14 cellular contexts compared by ENCODE assay signal in the genomic region with DNA sequence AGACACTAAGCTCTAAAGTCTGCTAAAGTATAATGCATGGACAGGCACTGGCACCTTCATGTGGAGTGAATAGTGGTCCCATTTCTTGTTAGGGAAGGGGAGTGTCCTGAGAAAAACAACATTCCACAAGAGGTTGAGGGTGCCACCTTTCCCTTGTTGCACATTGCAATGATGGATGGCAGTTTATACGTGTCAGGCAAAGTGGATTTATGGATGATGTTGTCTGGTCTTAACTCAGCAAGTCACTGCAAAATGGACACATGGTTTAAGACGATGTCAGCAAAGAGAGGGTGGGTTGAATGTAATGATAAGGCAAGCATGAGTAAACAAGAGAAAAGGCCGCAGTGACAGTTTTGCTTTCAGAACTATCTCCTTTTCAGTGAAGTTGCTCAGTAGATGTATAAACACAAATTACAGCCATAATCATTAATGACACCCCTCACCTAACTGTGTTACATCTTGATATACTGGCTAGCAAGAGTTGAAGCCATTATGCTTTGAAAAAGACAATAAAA.
DNase-seq lines count a peak whose midpoint lies in the region; ATAC-seq, FAIRE-seq and TF ChIP-seq lines count a peak whose summit lies in the region.
"Had no signal": no experiment of that assay in that cellular context is flagged by ENCODE, and none has a peak within 500 bp of the region (broad histone marks: within the 10 kb centered on the region; RNA-seq: fewer than 3 reads in every experiment).

No MANE protein-coding gene starts in this region.

- CTCF ChIA-PET in HEK293T (lab: Yijun Ruan, JAX): interaction anchor here (1.3 kb wide), 1 partner anchor 9 kb away, joined by 4 read pairs; no protein-coding TSS in a partner anchor

- POLR2A ChIA-PET in HEK293T (lab: Yijun Ruan, JAX): no interaction called here

- ATAC-seq in GM19463 (IDR thresholded peaks at IDR 0.05; ENCODE audit: unreplicated experiment): no peak
- ATAC-seq: A549 had no signal

- FAIRE-seq in GM18507 (lab: Jason Lieb, UNC): peak; percentile 5
- FAIRE-seq: A549, G401.6, GM19239 had no signal

- DNase-seq in GM18507 (ENCODE audit: extremely low spot score, insufficient read length, low read depth): no peak
- no peak for DNase-seq in HEK293T (ENCODE audit: extremely low spot score)
- DNase-seq in left kidney (ENCODE audit: low read depth, low spot score): peak; percentile 39
- DNase-seq in EL: no peak
- no peak for DNase-seq in retina
- DNase-seq: BE2C; CD4-positive, alpha-beta memory T cell; HCEC 1CT; IMR-90; KG1 had no signal

TF ChIP-seq in HEK293T, 16 proteins besides CTCF, POLR2A, EP300 and RAD21:
- TF ChIP-seq L3MBTL2 (conservative IDR thresholded peaks at IDR 0.05): no peak
- TF ChIP-seq TARDBP (IDR thresholded peaks at IDR 0.05): no peak
- TF ChIP-seq FOXA1 (IDR thresholded peaks at IDR 0.05): no peak
- TF ChIP-seq, protein P1, sequence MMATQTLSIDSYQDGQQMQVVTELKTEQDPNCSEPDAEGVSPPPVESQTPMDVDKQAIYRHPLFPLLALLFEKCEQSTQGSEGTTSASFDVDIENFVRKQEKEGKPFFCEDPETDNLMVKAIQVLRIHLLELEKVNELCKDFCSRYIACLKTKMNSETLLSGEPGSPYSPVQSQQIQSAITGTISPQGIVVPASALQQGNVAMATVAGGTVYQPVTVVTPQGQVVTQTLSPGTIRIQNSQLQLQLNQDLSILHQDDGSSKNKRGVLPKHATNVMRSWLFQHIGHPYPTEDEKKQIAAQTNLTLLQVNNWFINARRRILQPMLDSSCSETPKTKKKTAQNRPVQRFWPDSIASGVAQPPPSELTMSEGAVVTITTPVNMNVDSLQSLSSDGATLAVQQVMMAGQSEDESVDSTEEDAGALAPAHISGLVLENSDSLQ (IDR thresholded peaks at IDR 0.05): peak; percentile 63
- TF ChIP-seq SP1 (IDR thresholded peaks at IDR 0.05): no peak
- no peak for TF ChIP-seq FOXM1 (IDR thresholded peaks at IDR 0.05; ENCODE audit: borderline replicate concordance)
